In the genomic region with DNA sequence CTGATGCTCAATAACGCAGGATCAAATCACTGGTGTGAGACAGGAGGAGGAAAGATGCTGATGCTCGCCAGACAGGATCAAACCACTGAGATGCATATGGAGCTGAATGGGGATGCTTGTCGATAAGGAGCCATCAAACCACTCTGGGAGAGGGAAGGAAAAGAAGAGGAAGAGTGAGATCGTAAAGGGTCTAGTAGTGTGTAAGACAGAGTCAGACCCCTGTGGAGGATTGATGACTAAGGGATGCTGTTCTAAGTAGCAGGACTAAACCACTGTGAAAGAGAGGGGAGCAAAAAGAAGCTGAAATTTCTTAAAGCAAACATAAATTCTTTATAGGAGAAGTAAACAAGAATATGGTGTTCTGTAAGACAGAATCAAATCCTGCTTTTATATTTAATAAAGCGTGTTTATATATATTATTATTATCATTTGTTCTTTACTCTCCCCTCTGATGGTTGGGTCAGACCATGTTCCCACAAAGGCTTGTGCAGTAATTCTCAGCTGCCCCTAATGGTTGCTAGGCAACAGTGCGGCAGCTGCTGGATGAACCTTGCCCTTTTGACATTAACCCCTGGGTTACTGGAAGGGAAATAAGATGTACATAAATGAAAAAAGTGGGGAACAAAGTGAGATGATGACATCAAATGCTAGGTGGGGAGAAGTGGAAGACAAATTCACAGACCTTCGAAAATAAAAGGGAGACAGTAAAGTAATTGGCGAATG, we compare ENCODE assay signal across 13 cellular contexts.
DNase-seq lines count a peak whose midpoint lies in the region; ATAC-seq and TF ChIP-seq lines count a peak whose summit lies in the region.
"Had no signal": no experiment of that assay in that cellular context is flagged by ENCODE, and none has a peak within 500 bp of the region (broad histone marks: within the 10 kb centered on the region; RNA-seq: fewer than 3 reads in every experiment).

No MANE protein-coding gene starts in this region.

- ATAC-seq in GM19351 (IDR thresholded peaks at IDR 0.05; ENCODE audit: unreplicated experiment) (no peak), HG03039 (IDR thresholded peaks at IDR 0.05; ENCODE audit: unreplicated experiment) (no peak)

- intact Hi-C loops in activated T-helper 2 cell treated with anti-CD3 and anti-CD28 coated beads, Interferon-gamma antibody, Interleukin-2, Interleukin-4, amounts not matched to agents 10 μg/mL and 5 μg/mL and 100 μg/mL, durations not matched to agents 14 hours and 24 hours and 36 hours (cut with micrococcal nuclease): no loop called here
- intact Hi-C loops in ovary (cut with DNase I): no loop called here

- no peaks in the 10 kb centered on the region for H3K4me1 Mint-ChIP-seq in endothelial cell (ENCODE audit: unreplicated experiment)
- no peaks in the 10 kb centered on the region for H3K4me1 Mint-ChIP-seq in activated T-helper 2 cell treated with anti-CD3 and anti-CD28 coated beads, Interferon-gamma antibody, Interleukin-2, Interleukin-4, amounts not matched to agents 10 μg/mL and 5 μg/mL and 100 μg/mL, durations not matched to agents 14 hours and 24 hours and 36 hours (ENCODE audit: low read depth)

- DNase-seq in NCI-H748 (lab: John Stamatoyannopoulos, UW; ENCODE audit: unreplicated experiment) (peak; percentile 88), endothelial cell (ENCODE audit: low spot score) (peak; percentile 11), nucleus accumbens (lab: John Stamatoyannopoulos, UW) (peak in 46 of 56 donors; percentile 0 to 55 (median 11)), ovary (no peak)
- no peak for DNase-seq in activated T-helper 2 cell treated with anti-CD3 and anti-CD28 coated beads, Interferon-gamma antibody, Interleukin-2, Interleukin-4, amounts not matched to agents 10 μg/mL and 5 μg/mL and 100 μg/mL, durations not matched to agents 14 hours and 24 hours and 36 hours (ENCODE audit: low spot score)
- DNase-seq: activated T-cell treated with anti-CD3 and anti-CD28 coated beads for 4 hours; dermis blood vessel endothelial cell; kidney glomerular epithelial cell; stimulated activated CD4-positive, alpha-beta T cell treated with anti-CD3 and anti-CD28 coated beads, Interleukin-15, amount 100 ng/mL, for 24 hours had no signal

- H3K27ac Mint-ChIP-seq in endothelial cell (ENCODE audit: unreplicated experiment): no peak overlapping the region
- no peak overlapping the region for H3K27ac Mint-ChIP-seq in activated T-helper 2 cell treated with anti-CD3 and anti-CD28 coated beads, Interferon-gamma antibody, Interleukin-2, Interleukin-4, amounts not matched to agents 10 μg/mL and 5 μg/mL and 100 μg/mL, durations not matched to agents 14 hours and 24 hours and 36 hours

- H3K9me3 ChIP-seq in HUES64 (ENCODE audit: insufficient read depth, low read depth, low read length): no peaks in the 10 kb centered on the region
- no peaks in the 10 kb centered on the region for H3K9me3 ChIP-seq in ovary
- H3K9me3 ChIP-seq: suprapubic skin had no signal

- no peaks in the 10 kb centered on the region for H3K27me3 Mint-ChIP-seq in endothelial cell (ENCODE audit: unreplicated experiment)
- no peaks in the 10 kb centered on the region for H3K27me3 Mint-ChIP-seq in activated T-helper 2 cell treated with anti-CD3 and anti-CD28 coated beads, Interferon-gamma antibody, Interleukin-2, Interleukin-4, amounts not matched to agents 10 μg/mL and 5 μg/mL and 100 μg/mL, durations not matched to agents 14 hours and 24 hours and 36 hours (ENCODE audit: low read depth)

- H3K4me1 ChIP-seq in HUES64 (ENCODE audit: insufficient read depth, low read length): peaks cover 16% of the 10 kb centered on the region; the same call in 1 of the 2 replicates
- no peaks in the 10 kb centered on the region for H3K4me1 ChIP-seq in ovary (ENCODE audit: insufficient read depth)
- H3K4me1 ChIP-seq: suprapubic skin had no signal

- H3K36me3 ChIP-seq in HUES64 (ENCODE audit: insufficient read depth, low read length) (no peaks in the 10 kb centered on the region), ovary (no peaks in the 10 kb centered on the region)
- H3K36me3 ChIP-seq: suprapubic skin had no signal

- H3K9me3 Mint-ChIP-seq in endothelial cell (ENCODE audit: unreplicated experiment): no peaks in the 10 kb centered on the region
- H3K9me3 Mint-ChIP-seq in activated T-helper 2 cell treated with anti-CD3 and anti-CD28 coated beads, Interferon-gamma antibody, Interleukin-2, Interleukin-4, amounts not matched to agents 10 μg/mL and 5 μg/mL and 100 μg/mL, durations not matched to agents 14 hours and 24 hours and 36 hours: no peaks in the 10 kb centered on the region

- TF ChIP-seq EP300 in ovary (IDR thresholded peaks at IDR 0.05): no peak

- no peaks in the 10 kb centered on the region for H3K36me3 Mint-ChIP-seq in endothelial cell (ENCODE audit: low read depth, unreplicated experiment)
- H3K36me3 Mint-ChIP-seq in activated T-helper 2 cell treated with anti-CD3 and anti-CD28 coated beads, Interferon-gamma antibody, Interleukin-2, Interleukin-4, amounts not matched to agents 10 μg/mL and 5 μg/mL and 100 μg/mL, durations not matched to agents 14 hours and 24 hours and 36 hours (ENCODE audit: low read depth): no peaks in the 10 kb centered on the region

- no peak for TF ChIP-seq POLR2A in ovary (IDR thresholded peaks at IDR 0.05)

- H3K27me3 ChIP-seq in HUES64 (ENCODE audit: insufficient read depth, low read length) (no peaks in the 10 kb centered on the region), ovary (no peaks in the 10 kb centered on the region)
- H3K27me3 ChIP-seq: suprapubic skin had no signal

- no peak overlapping the region for H3K4me3 Mint-ChIP-seq in endothelial cell (ENCODE audit: unreplicated experiment)
- no peak overlapping the region for H3K4me3 Mint-ChIP-seq in activated T-helper 2 cell treated with anti-CD3 and anti-CD28 coated beads, Interferon-gamma antibody, Interleukin-2, Interleukin-4, amounts not matched to agents 10 μg/mL and 5 μg/mL and 100 μg/mL, durations not matched to agents 14 hours and 24 hours and 36 hours (ENCODE audit: low read depth)

- TF ChIP-seq CTCF in endothelial cell (IDR thresholded peaks at IDR 0.05; ENCODE audit: unreplicated experiment) (no peak), ovary (IDR thresholded peaks at IDR 0.05) (no peak)

- WGBS in HUES64: 24% methylated on average over 6 of the region's 8 CpGs
- WGBS in ovary, 3 donors: 34 to 48% (median 36%) methylated on average over 8 of the region's 8 CpGs

- peak overlapping the region; percentile 35; the same call in 1 of the 2 replicates for H3K4me3 ChIP-seq in HUES64 (ENCODE audit: low read length)
- no peak overlapping the region for H3K4me3 ChIP-seq in ovary
- H3K4me3 ChIP-seq: suprapubic skin had no signal

- H3K9ac ChIP-seq in HUES64 (ENCODE audit: low read depth, low read length): peak overlapping the region; percentile 47; the same call in 1 of the 2 replicates

- no peak overlapping the region for H3K27ac ChIP-seq in HUES64 (ENCODE audit: low read depth, low read length)
- H3K27ac ChIP-seq in ovary: no peak overlapping the region
- H3K27ac ChIP-seq: suprapubic skin had no signal

Comparison
In these comparisons a context has a peak if more than half of its experiments do, and no peak if none do; other contexts are left out.
1. DNase-seq: peak in NCI-H748 (single experiment), endothelial cell (single experiment) and nucleus accumbens (46 of 56); none in activated T-helper 2 cell treated with anti-CD3 and anti-CD28 coated beads, Interferon-gamma antibody, Interleukin-2, Interleukin-4, amounts not matched to agents 10 μg/mL and 5 μg/mL and 100 μg/mL, durations not matched to agents 14 hours and 24 hours and 36 hours (single experiment) and ovary (0 of 5).